In the genomic region with DNA sequence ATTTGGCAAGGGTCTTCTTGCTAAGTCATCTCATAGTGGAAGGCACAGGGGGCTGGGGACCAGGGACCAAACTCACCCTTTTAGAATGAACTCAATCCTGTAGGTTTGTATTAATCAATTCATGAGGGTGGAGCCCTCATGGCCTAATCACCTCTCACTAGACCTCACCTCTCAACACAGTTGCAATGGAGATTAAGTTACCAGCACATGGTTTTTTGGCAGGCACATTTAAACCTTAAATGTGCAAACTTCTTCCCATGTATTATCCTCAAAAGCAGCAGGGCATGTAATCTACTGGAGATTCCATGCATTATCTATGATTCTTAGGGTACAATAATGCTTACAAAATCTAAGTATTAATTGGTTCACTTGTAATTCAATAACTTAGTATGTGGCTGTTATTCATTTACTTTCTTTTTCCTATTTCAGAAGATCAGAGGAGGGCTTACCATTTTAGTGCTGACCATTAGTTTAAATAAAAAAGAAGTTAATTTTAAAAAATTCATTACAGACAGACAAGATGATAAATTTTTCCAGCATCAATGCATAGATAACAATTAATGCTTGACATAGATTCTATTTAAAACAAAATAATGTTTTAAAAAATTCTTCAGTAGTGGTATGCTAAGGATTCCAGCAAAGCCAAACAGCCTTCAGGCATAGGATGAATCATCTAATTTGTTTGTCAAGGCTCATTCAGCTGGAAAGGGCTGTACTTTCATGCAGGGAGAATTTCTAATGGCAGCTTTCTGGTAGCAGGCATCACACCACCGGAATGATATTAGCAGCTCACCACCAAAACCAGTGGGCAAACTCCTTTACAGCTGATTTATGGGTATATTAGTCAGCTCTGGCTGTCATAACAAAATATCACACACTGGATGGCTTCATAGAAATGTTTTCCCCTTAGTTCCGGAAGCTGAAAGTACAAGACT, we compare ENCODE assay signal across 11 cellular contexts.
DNase-seq lines count a peak whose midpoint lies in the region; ATAC-seq and TF ChIP-seq lines count a peak whose summit lies in the region.
"Had no signal": no experiment of that assay in that cellular context is flagged by ENCODE, and none has a peak within 500 bp of the region (broad histone marks: within the 10 kb centered on the region; RNA-seq: fewer than 3 reads in every experiment).

No MANE protein-coding gene starts in this region.

- POLR2A ChIA-PET in activated CD8-positive, alpha-beta T cell treated with anti-CD3 and anti-CD28 coated beads for 36 hours (lab: Charles Lee) = no interaction called here

- ATAC-seq in esophagus mucosa (peak; percentile 84), HG03378 (IDR thresholded peaks at IDR 0.05; ENCODE audit: unreplicated experiment) (no peak), HG03520 (IDR thresholded peaks at IDR 0.05; ENCODE audit: unreplicated experiment) (no peak)
- no peak for ATAC-seq in activated CD8-positive, alpha-beta T cell treated with anti-CD3 and anti-CD28 coated beads for 36 hours

- TF ChIP-seq CTCF in GM12865 (IDR thresholded peaks at IDR 0.05; ENCODE audit: insufficient read depth, low read depth, low read length, missing control alignments) = no peak
- TF ChIP-seq CTCF in activated CD8-positive, alpha-beta T cell treated with anti-CD3 and anti-CD28 coated beads for 36 hours (IDR thresholded peaks at IDR 0.05) = no peak

- H3K4me3 ChIP-seq in GM12865 (ENCODE audit: low read depth, low read length) = no peak overlapping the region
- H3K4me3 ChIP-seq: skin epidermis had no signal

- H3K4me1 Mint-ChIP-seq in activated CD8-positive, alpha-beta T cell treated with anti-CD3 and anti-CD28 coated beads for 36 hours (ENCODE audit: low read depth) = no peaks in the 10 kb centered on the region
- H3K4me1 Mint-ChIP-seq: activated B cell treated with CpG ODN at 0.5 μM for 24 hours had no signal

- peak; percentile 13 for DNase-seq in GM12865 (ENCODE audit: low read depth)
- peak; percentile 65 for DNase-seq in NCI-H526 treated with DMSO at 0.1 percent for 48 hours (lab: John Stamatoyannopoulos, UW)
- peak; percentile 77 for DNase-seq in retina
- DNase-seq in activated CD4-positive, alpha-beta T cell treated with anti-CD3 and anti-CD28 coated beads, Interleukin-2, amount 50 U/mL, for 4 hours = no peak
- DNase-seq in activated CD8-positive, alpha-beta T cell treated with anti-CD3 and anti-CD28 coated beads for 36 hours = no peak
- DNase-seq: activated B cell treated with CpG ODN at 0.5 μM for 24 hours, NCI-H748 treated with DMSO at 0.1 percent for 48 hours had no signal

- no peak overlapping the region for H3K4me3 Mint-ChIP-seq in activated CD8-positive, alpha-beta T cell treated with anti-CD3 and anti-CD28 coated beads for 36 hours
- H3K4me3 Mint-ChIP-seq: activated B cell treated with CpG ODN at 0.5 μM for 24 hours had no signal

- H3K27me3 Mint-ChIP-seq in activated CD8-positive, alpha-beta T cell treated with anti-CD3 and anti-CD28 coated beads for 36 hours = peaks cover 4% of the 10 kb centered on the region

- H3K27ac Mint-ChIP-seq in activated CD8-positive, alpha-beta T cell treated with anti-CD3 and anti-CD28 coated beads for 36 hours = no peak overlapping the region
- H3K27ac Mint-ChIP-seq: activated B cell treated with CpG ODN at 0.5 μM for 24 hours had no signal

- CTCF ChIA-PET in activated CD8-positive, alpha-beta T cell treated with anti-CD3 and anti-CD28 coated beads for 36 hours (lab: Charles Lee) = no interaction called here

- intact Hi-C loops in activated CD8-positive, alpha-beta T cell treated with anti-CD3 and anti-CD28 coated beads for 36 hours (cut with micrococcal nuclease) = no loop called here

- no peaks in the 10 kb centered on the region for H3K36me3 Mint-ChIP-seq in activated CD8-positive, alpha-beta T cell treated with anti-CD3 and anti-CD28 coated beads for 36 hours (ENCODE audit: low read depth)

- no peaks in the 10 kb centered on the region for H3K9me3 Mint-ChIP-seq in activated CD8-positive, alpha-beta T cell treated with anti-CD3 and anti-CD28 coated beads for 36 hours
- H3K9me3 Mint-ChIP-seq: activated B cell treated with CpG ODN at 0.5 μM for 24 hours had no signal

Comparison
In these comparisons a context has a peak if more than half of its experiments do, and no peak if none do; other contexts are left out.
1. DNase-seq: peak in GM12865 (single experiment), NCI-H526 treated with DMSO at 0.1 percent for 48 hours (single experiment) and retina (single experiment); none in activated CD4-positive, alpha-beta T cell treated with anti-CD3 and anti-CD28 coated beads, Interleukin-2, amount 50 U/mL, for 4 hours (0 of 2) and activated CD8-positive, alpha-beta T cell treated with anti-CD3 and anti-CD28 coated beads for 36 hours (single experiment).